Comparison of ENCODE assay signal across 11 cellular contexts in the genomic region with DNA sequence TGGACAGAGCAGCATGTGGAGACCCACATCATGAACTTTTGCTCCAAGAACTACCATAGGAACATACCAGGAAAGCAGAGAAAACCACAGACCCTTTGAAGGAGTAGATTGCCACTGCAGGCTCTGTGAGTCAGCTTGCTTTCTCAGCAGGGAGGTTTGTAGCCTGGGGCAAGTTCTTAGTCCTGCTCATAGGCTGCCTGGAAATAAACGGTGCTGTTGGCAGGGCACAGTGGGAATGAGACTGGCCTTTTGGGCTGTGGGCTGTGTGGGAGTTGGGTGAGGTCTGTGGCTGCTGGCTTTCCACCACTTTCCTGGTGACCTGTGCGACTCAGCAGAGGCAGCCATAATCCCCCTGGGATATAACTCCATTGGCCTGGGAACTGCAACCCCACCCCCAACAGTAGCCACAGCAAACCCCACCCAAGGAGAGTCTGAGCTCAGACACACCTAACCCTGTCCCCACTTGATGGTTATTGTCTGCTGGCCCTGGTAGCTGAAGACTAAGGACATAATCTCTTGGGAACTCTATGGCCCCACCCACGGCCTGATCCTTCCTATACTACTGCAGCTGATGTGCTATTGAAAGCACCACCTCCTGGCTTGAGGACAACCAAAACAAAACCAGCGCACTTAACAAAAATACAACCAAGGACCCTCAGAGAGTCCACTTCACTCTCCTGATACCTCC.
A peak's percentile ranks its signal among the peaks of the same experiment; 100 is the strongest.
DNase-seq lines count a peak whose midpoint lies in the region; ATAC-seq and TF ChIP-seq lines count a peak whose summit lies in the region.
"Had no signal": no experiment of that assay in that cellular context is flagged by ENCODE, and none has a peak within 500 bp of the region (broad histone marks: within the 10 kb centered on the region; RNA-seq: fewer than 3 reads in every experiment).

No MANE protein-coding gene starts in this region.

- H3K27me3 Mint-ChIP-seq in Calu3 (ENCODE audit: unreplicated experiment) (no peaks in the 10 kb centered on the region), WTC11 (ENCODE audit: low read depth) (no peaks in the 10 kb centered on the region)

- BruUV-seq in Calu3 (replicated peaks; lab: Mats Ljungman, UMichigan), result no TSS peak

- H3K36me3 Mint-ChIP-seq in Calu3 (ENCODE audit: insufficient read depth, unreplicated experiment), result no peaks in the 10 kb centered on the region
- H3K36me3 Mint-ChIP-seq in WTC11, result no peaks in the 10 kb centered on the region

- H3K27ac Mint-ChIP-seq in Calu3 (ENCODE audit: unreplicated experiment) (no peak overlapping the region), WTC11 (no peak overlapping the region)

- no peak for TF ChIP-seq CTCF in Calu3 (IDR thresholded peaks at IDR 0.05; ENCODE audit: unreplicated experiment)
- TF ChIP-seq CTCF in WTC11 (IDR thresholded peaks at IDR 0.05), result no peak

- ATAC-seq in HG02884 (IDR thresholded peaks at IDR 0.05; ENCODE audit: unreplicated experiment) (peak; percentile 28), WTC11 (peak; percentile 86), GM21529 (IDR thresholded peaks at IDR 0.05; ENCODE audit: unreplicated experiment) (no peak)

- DNase-seq in Calu3 (peak; percentile 40), WTC11 (ENCODE audit: low spot score) (peak; percentile 22), left kidney (ENCODE audit: low read depth, low spot score) (peak; percentile 3), dermis blood vessel endothelial cell (no peak), HuH-7.5 (ENCODE audit: low spot score) (no peak), NCI-H2107 treated with DMSO at 0.1 percent for 48 hours (lab: John Stamatoyannopoulos, UW; ENCODE audit: unreplicated experiment) (no peak)
- DNase-seq: amygdala; NCI-H748 treated with DMSO at 0.1 percent for 48 hours; stimulated activated CD4-positive, alpha-beta T cell treated with anti-CD3 and anti-CD28 coated beads, Interleukin-12 subunit alpha, Interleukin-12 subunit beta, amount 100 ng/mL, for 4 hours had no signal

- H3K4me1 Mint-ChIP-seq in Calu3 (ENCODE audit: low read depth, unreplicated experiment) (peaks cover 23% of the 10 kb centered on the region), WTC11 (peaks cover 22% of the 10 kb centered on the region)

- intact Hi-C loops in Calu3 (cut with micrococcal nuclease; ENCODE audit: unreplicated experiment), result no loop called here

- H3K9me3 Mint-ChIP-seq in Calu3 (ENCODE audit: low read depth, unreplicated experiment), result peaks cover 8% of the 10 kb centered on the region
- H3K9me3 Mint-ChIP-seq in WTC11, result peaks cover 33% of the 10 kb centered on the region

- POLR2A ChIA-PET in WTC11 (lab: Charles Lee), result no interaction called here

- CTCF ChIA-PET in Calu3 (lab: Charles Lee) (no interaction called here), WTC11 (lab: Charles Lee) (no interaction called here)

- H3K4me3 Mint-ChIP-seq in Calu3 (ENCODE audit: low read depth, unreplicated experiment), result no peak overlapping the region
- no peak overlapping the region for H3K4me3 Mint-ChIP-seq in WTC11

TF ChIP-seq in WTC11, 78 proteins besides CTCF, POLR2A, EP300 and RAD21:
- TF ChIP-seq ZNF671 (CRISPR knock-in tag; IDR thresholded peaks at IDR 0.05) (no peak), JUN (CRISPR knock-in tag; IDR thresholded peaks at IDR 0.05) (no peak), SMAD4 (CRISPR knock-in tag; IDR thresholded peaks at IDR 0.05) (no peak), RELA (CRISPR knock-in tag; IDR thresholded peaks at IDR 0.05; ENCODE audit: borderline replicate concordance) (no peak), CREB1 (CRISPR knock-in tag; IDR thresholded peaks at IDR 0.05) (no peak), ELF4 (CRISPR knock-in tag; IDR thresholded peaks at IDR 0.05; ENCODE audit: low read depth) (no peak), SP1 (CRISPR knock-in tag; conservative IDR thresholded peaks at IDR 0.05) (no peak), SOX15 (CRISPR knock-in tag; IDR thresholded peaks at IDR 0.05) (no peak), CDX4 (CRISPR knock-in tag; IDR thresholded peaks at IDR 0.05; ENCODE audit: borderline replicate concordance) (no peak), NR3C1 (CRISPR knock-in tag; conservative IDR thresholded peaks at IDR 0.05; ENCODE audit: low read depth) (no peak), TP53 (CRISPR knock-in tag; IDR thresholded peaks at IDR 0.05) (no peak), ZNF317 (CRISPR knock-in tag; IDR thresholded peaks at IDR 0.05; ENCODE audit: borderline replicate concordance, low read depth) (no peak)
- TF ChIP-seq, protein P1, sequence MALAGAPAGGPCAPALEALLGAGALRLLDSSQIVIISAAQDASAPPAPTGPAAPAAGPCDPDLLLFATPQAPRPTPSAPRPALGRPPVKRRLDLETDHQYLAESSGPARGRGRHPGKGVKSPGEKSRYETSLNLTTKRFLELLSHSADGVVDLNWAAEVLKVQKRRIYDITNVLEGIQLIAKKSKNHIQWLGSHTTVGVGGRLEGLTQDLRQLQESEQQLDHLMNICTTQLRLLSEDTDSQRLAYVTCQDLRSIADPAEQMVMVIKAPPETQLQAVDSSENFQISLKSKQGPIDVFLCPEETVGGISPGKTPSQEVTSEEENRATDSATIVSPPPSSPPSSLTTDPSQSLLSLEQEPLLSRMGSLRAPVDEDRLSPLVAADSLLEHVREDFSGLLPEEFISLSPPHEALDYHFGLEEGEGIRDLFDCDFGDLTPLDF (CRISPR knock-in tag; IDR thresholded peaks at IDR 0.05), result no peak
- TF ChIP-seq, protein P2, sequence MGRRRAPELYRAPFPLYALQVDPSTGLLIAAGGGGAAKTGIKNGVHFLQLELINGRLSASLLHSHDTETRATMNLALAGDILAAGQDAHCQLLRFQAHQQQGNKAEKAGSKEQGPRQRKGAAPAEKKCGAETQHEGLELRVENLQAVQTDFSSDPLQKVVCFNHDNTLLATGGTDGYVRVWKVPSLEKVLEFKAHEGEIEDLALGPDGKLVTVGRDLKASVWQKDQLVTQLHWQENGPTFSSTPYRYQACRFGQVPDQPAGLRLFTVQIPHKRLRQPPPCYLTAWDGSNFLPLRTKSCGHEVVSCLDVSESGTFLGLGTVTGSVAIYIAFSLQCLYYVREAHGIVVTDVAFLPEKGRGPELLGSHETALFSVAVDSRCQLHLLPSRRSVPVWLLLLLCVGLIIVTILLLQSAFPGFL (CRISPR knock-in tag; IDR thresholded peaks at IDR 0.05; ENCODE audit: borderline replicate concordance), result no peak
- TF ChIP-seq, protein P3, sequence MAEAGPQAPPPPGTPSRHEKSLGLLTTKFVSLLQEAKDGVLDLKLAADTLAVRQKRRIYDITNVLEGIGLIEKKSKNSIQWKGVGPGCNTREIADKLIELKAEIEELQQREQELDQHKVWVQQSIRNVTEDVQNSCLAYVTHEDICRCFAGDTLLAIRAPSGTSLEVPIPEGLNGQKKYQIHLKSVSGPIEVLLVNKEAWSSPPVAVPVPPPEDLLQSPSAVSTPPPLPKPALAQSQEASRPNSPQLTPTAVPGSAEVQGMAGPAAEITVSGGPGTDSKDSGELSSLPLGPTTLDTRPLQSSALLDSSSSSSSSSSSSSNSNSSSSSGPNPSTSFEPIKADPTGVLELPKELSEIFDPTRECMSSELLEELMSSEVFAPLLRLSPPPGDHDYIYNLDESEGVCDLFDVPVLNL (CRISPR knock-in tag; IDR thresholded peaks at IDR 0.05; ENCODE audit: borderline replicate concordance, low read depth), result no peak
- TF ChIP-seq, protein P4, sequence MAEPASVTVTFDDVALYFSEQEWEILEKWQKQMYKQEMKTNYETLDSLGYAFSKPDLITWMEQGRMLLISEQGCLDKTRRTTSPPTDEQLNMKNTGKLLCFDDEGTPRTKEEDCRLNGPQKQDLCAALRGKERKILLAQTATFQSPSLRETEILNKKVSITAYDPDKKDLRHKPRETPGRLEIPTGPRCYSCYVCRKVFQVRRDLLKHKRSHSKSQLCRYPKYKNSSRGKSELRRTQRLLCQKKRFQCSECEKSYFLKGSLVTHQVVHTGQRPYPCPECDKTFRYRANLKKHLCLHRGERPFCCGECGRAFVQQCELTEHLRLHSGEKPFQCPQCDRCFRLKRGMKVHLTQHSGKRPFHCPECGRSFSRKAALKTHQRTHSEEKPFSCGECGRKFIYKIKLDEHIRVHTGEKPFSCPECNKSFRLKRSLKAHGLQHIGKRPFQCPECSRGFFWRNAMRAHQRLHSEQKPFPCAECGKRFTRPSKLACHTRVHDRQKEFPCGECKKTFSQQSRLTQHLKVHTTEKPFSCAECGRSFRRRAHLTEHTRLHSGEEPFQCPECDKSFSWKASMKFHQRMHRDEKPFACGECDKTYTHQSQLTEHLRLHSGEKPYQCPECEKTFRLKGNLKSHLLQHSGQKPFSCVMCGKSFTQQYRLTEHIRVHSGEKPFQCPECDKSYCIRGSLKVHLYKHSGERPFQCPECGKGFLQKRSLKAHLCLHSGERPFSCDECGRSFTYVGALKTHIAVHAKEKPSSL (CRISPR knock-in tag; conservative IDR thresholded peaks at IDR 0.05), result no peak

Comparison
In these comparisons a context has a peak if more than half of its experiments do, and no peak if none do; other contexts are left out.
1. DNase-seq: peak in Calu3 (single experiment), WTC11 (single experiment) and left kidney (single experiment); none in dermis blood vessel endothelial cell (single experiment), HuH-7.5 (single experiment) and NCI-H2107 treated with DMSO at 0.1 percent for 48 hours (single experiment).